ENCODE assay signal across 9 cellular contexts in the genomic region with DNA sequence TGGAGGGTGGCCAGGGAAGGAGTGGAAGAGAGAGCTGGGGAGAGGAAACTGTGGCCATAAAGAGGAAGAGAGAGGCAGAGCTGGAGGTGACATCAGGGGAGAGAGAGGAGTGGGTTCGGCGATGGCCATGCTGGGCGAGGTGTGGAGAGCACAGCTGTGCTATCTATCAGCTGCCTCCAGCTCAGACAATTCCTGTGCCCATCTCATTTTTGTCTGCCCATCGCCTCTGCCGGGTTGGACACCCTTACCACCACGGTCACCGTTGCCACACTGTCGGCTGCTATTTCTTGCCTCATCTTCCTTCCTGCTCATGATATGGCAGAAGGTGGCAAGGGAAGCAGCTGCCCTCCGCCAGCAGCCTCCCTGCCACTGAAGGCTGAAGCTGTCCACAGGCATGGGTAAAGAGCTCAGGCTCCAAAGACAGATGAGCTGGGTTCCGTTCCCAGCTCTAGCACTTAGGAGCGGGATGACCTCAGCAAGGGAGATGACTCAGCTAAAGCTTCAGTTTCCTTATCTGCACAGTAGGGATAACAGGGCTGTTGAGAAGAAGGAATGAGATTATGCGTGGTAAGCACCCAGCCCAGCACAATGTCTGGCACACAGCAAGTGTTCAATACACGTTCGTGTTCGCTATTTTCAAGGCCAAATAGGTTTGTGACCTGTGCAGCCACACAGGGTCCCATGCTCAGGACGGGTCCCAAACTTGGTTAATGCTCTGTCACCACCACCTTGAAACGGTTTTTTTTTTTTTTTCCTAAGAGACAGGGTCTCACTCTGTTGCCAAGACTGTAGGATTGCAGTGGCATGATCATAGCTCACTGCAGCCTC. TPM values are rescaled to one million over a fixed set of nuclear protein-coding genes. Genes with fewer than 3 reads are reported as not detected.
DNase-seq lines count a peak whose midpoint lies in the region; ATAC-seq and TF ChIP-seq lines count a peak whose summit lies in the region.
"Had no signal": no experiment of that assay in that cellular context is flagged by ENCODE, and none has a peak within 500 bp of the region (broad histone marks: within the 10 kb centered on the region; RNA-seq: fewer than 3 reads in every experiment).

No MANE protein-coding gene starts in this region.

- peaks cover 88% of the 10 kb centered on the region for H3K4me1 Mint-ChIP-seq in activated naive CD8-positive, alpha-beta T cell (ENCODE audit: low read depth)

- no peaks in the 10 kb centered on the region for H3K27me3 ChIP-seq in lung (ENCODE audit: control insufficient read depth, insufficient read depth)

- H3K27ac Mint-ChIP-seq in activated naive CD8-positive, alpha-beta T cell = peak overlapping the region; percentile 98

- TF ChIP-seq CTCF in lung (IDR thresholded peaks at IDR 0.05; ENCODE audit: control extremely low read depth, extremely low read depth) = no peak

- H3K27me3 Mint-ChIP-seq in activated naive CD8-positive, alpha-beta T cell = no peaks in the 10 kb centered on the region

- H3K36me3 Mint-ChIP-seq in activated naive CD8-positive, alpha-beta T cell = peaks cover 10% of the 10 kb centered on the region

- DNase-seq in CD1c-positive myeloid dendritic cell (ENCODE audit: extremely low spot score) = peak; percentile 78
- DNase-seq in Kasumi-1 (lab: John Stamatoyannopoulos, UW) = peak; percentile 81 to 86
- peak; percentile 41 for DNase-seq in lung (ENCODE audit: low spot score)
- DNase-seq in foreskin melanocyte = no peak
- no peak for DNase-seq in NCI-H69 (lab: John Stamatoyannopoulos, UW)
- DNase-seq: SW 1271 had no signal

- H3K4me3 Mint-ChIP-seq in activated naive CD8-positive, alpha-beta T cell = peak overlapping the region; percentile 78

- H3K4me3 ChIP-seq in lung = no peak overlapping the region

- H3K9me3 ChIP-seq in lung (ENCODE audit: control insufficient read depth in 2 of 2, insufficient read depth in 1 of 2, low read length in 1 of 2) = no peaks in the 10 kb centered on the region

- no peaks in the 10 kb centered on the region for H3K9me3 Mint-ChIP-seq in activated naive CD8-positive, alpha-beta T cell (ENCODE audit: low read depth)

- ATAC-seq in lung (ENCODE audit: insufficient read depth, low FRiP score) = peak; percentile 49
- ATAC-seq in HG02840 (IDR thresholded peaks at IDR 0.05; ENCODE audit: low FRiP score, unreplicated experiment) = no peak
- ATAC-seq in GM21367 (IDR thresholded peaks at IDR 0.05; ENCODE audit: unreplicated experiment) = no peak

- H3K27ac ChIP-seq in lung (ENCODE audit: low read depth in 1 of 2, low read length in 1 of 2) = peak overlapping the region in 1 of 2 donors; percentile 76

- peaks cover 0 to 8% of the 10 kb centered on the region in 2 donors for H3K36me3 ChIP-seq in lung (ENCODE audit: control insufficient read depth in 2 of 2, insufficient read depth in 2 of 2, low read length in 2 of 2)

- 26 to 49% methylated on average over 17 of the region's 17 CpGs for WGBS in lung, 2 donors

- H3K4me1 ChIP-seq in lung (ENCODE audit: control insufficient read depth in 2 of 2, insufficient read depth in 2 of 2, low read length in 2 of 2) = peaks cover 0 to 26% of the 10 kb centered on the region in 2 donors

RNA-seq across cellular contexts. Expression of a gene that starts 21.9 kb away (rescaled TPM):
- total RNA-seq in lung = 10 to 100 TPM; 19.8 to 26.7 TPM
- polyA plus RNA-seq in lung = 10 to 100 TPM; 14.0 to 14.2 TPM

Comparison
In these comparisons a context has a peak if more than half of its experiments do, and no peak if none do; other contexts are left out.
1. DNase-seq: peak in CD1c-positive myeloid dendritic cell (single experiment), Kasumi-1 (2 of 2) and lung (single experiment); none in foreskin melanocyte (single experiment) and NCI-H69 (single experiment).